ENCODE assay signal across 13 cellular contexts in the genomic region with DNA sequence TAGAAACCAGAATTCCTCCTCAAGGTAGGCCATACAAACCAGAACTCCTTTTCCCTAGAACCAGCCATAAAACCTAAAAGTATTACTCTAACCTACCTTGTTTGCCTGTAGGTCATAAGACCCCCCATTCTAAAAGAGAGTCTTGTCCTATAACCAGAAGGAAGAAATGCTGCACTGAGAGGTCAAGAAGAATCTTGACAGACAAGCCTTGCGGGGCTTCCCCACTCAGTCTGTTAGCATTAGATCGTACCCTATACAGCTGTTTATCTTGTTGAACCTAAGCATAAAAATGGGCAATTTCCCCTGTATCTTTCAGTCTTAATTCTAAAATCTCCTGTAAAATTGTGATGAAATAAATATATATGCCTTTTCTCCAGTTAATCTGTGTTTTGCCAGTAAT. TPM values are rescaled to one million over a fixed set of nuclear protein-coding genes. Genes with fewer than 3 reads are reported as not detected.
DNase-seq lines count a peak whose midpoint lies in the region; ATAC-seq and TF ChIP-seq lines count a peak whose summit lies in the region.
"Had no signal": no experiment of that assay in that cellular context is flagged by ENCODE, and none has a peak within 500 bp of the region (broad histone marks: within the 10 kb centered on the region; RNA-seq: fewer than 3 reads in every experiment).

No MANE protein-coding gene starts in this region.

- no peak for TF ChIP-seq POLR2A in erythroblast (IDR thresholded peaks at IDR 0.05; ENCODE audit: low read length)

- peak overlapping the region; percentile 82 for H3K56ac ChIP-seq in mesendoderm (ENCODE audit: low read length)

- H2BK15ac ChIP-seq in mesendoderm (replicated peaks; ENCODE audit: low read depth): peak overlapping the region; percentile 98

- H3K18ac ChIP-seq in mesendoderm (ENCODE audit: low read length): peak overlapping the region; percentile 60

- H4K8ac ChIP-seq in mesendoderm (ENCODE audit: low read depth, low read length): no peak overlapping the region

- CTCF ChIA-PET in activated CD8-positive, alpha-beta T cell treated with anti-CD3 and anti-CD28 coated beads for 36 hours (lab: Charles Lee): interaction anchor here (1.4 kb wide), 1 partner anchor 9 kb away, joined by 5 read pairs; no protein-coding TSS in a partner anchor

- WGBS in mesendoderm (ENCODE audit: extremely low coverage, insufficient coverage, low lambda C conversion rate): no CpG with 5 or more reads among the region's 2 CpGs

- no peak overlapping the region for H2BK120ac ChIP-seq in mesendoderm (ENCODE audit: low read depth, low read length)

- H3K4ac ChIP-seq in mesendoderm (ENCODE audit: low read depth, low read length): peak overlapping the region; percentile 16

- peak overlapping the region; percentile 43 for H2BK5ac ChIP-seq in mesendoderm (ENCODE audit: low read length)

- no peaks in the 10 kb centered on the region for H3K27me3 ChIP-seq in CD4-positive, CD25-positive, alpha-beta regulatory T cell (ENCODE audit: control insufficient read depth, insufficient read depth, low read length)
- H3K27me3 ChIP-seq in HAP-1 (ENCODE audit: low read depth) (no peaks in the 10 kb centered on the region), mesendoderm (ENCODE audit: insufficient read depth, low read length, poor library complexity) (no peaks in the 10 kb centered on the region)
- H3K27me3 ChIP-seq: esophagus muscularis mucosa had no signal

- H3K27ac ChIP-seq in CD4-positive, CD25-positive, alpha-beta regulatory T cell (ENCODE audit: insufficient read depth, low read length, poor library complexity, severe bottlenecking): no peak overlapping the region
- no peak overlapping the region for H3K27ac ChIP-seq in mesendoderm (ENCODE audit: low read depth, low read length)

- H3K27ac Mint-ChIP-seq in CD4-positive, CD25-positive, alpha-beta regulatory T cell: no peak overlapping the region
- H3K27ac Mint-ChIP-seq in activated CD8-positive, alpha-beta T cell treated with anti-CD3 and anti-CD28 coated beads for 36 hours: peak overlapping the region; percentile 98

- ATAC-seq in CD4-positive, CD25-positive, alpha-beta regulatory T cell (ENCODE audit: low read depth in 2 of 2): no peak
- no peak for ATAC-seq in activated CD8-positive, alpha-beta T cell treated with anti-CD3 and anti-CD28 coated beads for 36 hours
- ATAC-seq in HG03097 (IDR thresholded peaks at IDR 0.05; ENCODE audit: low FRiP score, unreplicated experiment) (no peak), GM19035 (IDR thresholded peaks at IDR 0.05; ENCODE audit: unreplicated experiment) (no peak)

- peaks cover 13 to 42% (median 24%) of the 10 kb centered on the region in 4 donors for H3K4me1 Mint-ChIP-seq in CD4-positive, CD25-positive, alpha-beta regulatory T cell
- H3K4me1 Mint-ChIP-seq in activated CD8-positive, alpha-beta T cell treated with anti-CD3 and anti-CD28 coated beads for 36 hours (ENCODE audit: low read depth): peaks cover 30% of the 10 kb centered on the region

- H2AK5ac ChIP-seq in mesendoderm (ENCODE audit: low read length): no peak overlapping the region

- no peaks in the 10 kb centered on the region for H3K79me2 ChIP-seq in mesendoderm (ENCODE audit: control insufficient read depth, insufficient read depth, low read length)

- no peaks in the 10 kb centered on the region for H3K79me1 ChIP-seq in mesendoderm (ENCODE audit: low read length)

- in situ Hi-C loops in HAP-1 (cut with MboI; ENCODE audit: low sequenced_read_pairs): loop anchor here (5.0 to 10.0 kb wide), 2 partner anchors 160 to 1112 kb away; a partner anchor contains a TSS

- H3K4me1 ChIP-seq in CD4-positive, CD25-positive, alpha-beta regulatory T cell (ENCODE audit: control insufficient read depth, insufficient read depth, low read length, poor library complexity, severe bottlenecking): peaks cover 28% of the 10 kb centered on the region
- H3K4me1 ChIP-seq in HAP-1 (peaks cover 29% of the 10 kb centered on the region), mesendoderm (ENCODE audit: control insufficient read depth, low read depth, low read length) (peaks cover 3% of the 10 kb centered on the region)

- no peaks in the 10 kb centered on the region for H3K27me3 Mint-ChIP-seq in CD4-positive, CD25-positive, alpha-beta regulatory T cell
- peaks cover 2% of the 10 kb centered on the region for H3K27me3 Mint-ChIP-seq in activated CD8-positive, alpha-beta T cell treated with anti-CD3 and anti-CD28 coated beads for 36 hours

- TF ChIP-seq CTCF in activated CD8-positive, alpha-beta T cell treated with anti-CD3 and anti-CD28 coated beads for 36 hours (IDR thresholded peaks at IDR 0.05): no peak

- H3K23ac ChIP-seq in mesendoderm (ENCODE audit: low read length): no peak overlapping the region

- no peaks in the 10 kb centered on the region for H3K36me3 Mint-ChIP-seq in CD4-positive, CD25-positive, alpha-beta regulatory T cell
- peaks cover 6% of the 10 kb centered on the region for H3K36me3 Mint-ChIP-seq in activated CD8-positive, alpha-beta T cell treated with anti-CD3 and anti-CD28 coated beads for 36 hours (ENCODE audit: low read depth)

- DNase-seq in CD4-positive, CD25-positive, alpha-beta regulatory T cell: no peak
- DNase-seq in HAP-1 (ENCODE audit: low spot score in 2 of 2): no peak
- DNase-seq in activated CD8-positive, alpha-beta T cell treated with anti-CD3 and anti-CD28 coated beads for 36 hours: no peak
- DNase-seq in mesendoderm: no peak
- no peak for DNase-seq in Ammon's horn (ENCODE audit: low spot score)
- DNase-seq in erythroblast (lab: John Stamatoyannopoulos, UW): no peak
- DNase-seq: activated effector memory CD4-positive, alpha-beta T cell treated with anti-CD3 and anti-CD28 coated beads, Interleukin-2, amount 50 U/mL, for 16 hours; central memory CD4-positive, alpha-beta T cell; NCI-H2227 treated with DMSO at 0.1 percent for 48 hours; RPMI8226 had no signal

- POLR2A ChIA-PET in activated CD8-positive, alpha-beta T cell treated with anti-CD3 and anti-CD28 coated beads for 36 hours (lab: Charles Lee): interaction anchor here (5.4 to 23.0 kb wide), 4 partner anchors 14 to 123 kb away, joined by 73 to 1376 read pairs (median 220); a partner anchor contains a TSS

- intact Hi-C loops in activated CD8-positive, alpha-beta T cell treated with anti-CD3 and anti-CD28 coated beads for 36 hours (cut with micrococcal nuclease): loop anchor here (5.0 to 10.0 kb wide), 2 partner anchors 162 to 1100 kb away; a partner anchor contains a TSS

- H4K5ac ChIP-seq in mesendoderm (ENCODE audit: low read length): no peak overlapping the region

- no peaks in the 10 kb centered on the region for H3K9me3 Mint-ChIP-seq in CD4-positive, CD25-positive, alpha-beta regulatory T cell
- no peaks in the 10 kb centered on the region for H3K9me3 Mint-ChIP-seq in activated CD8-positive, alpha-beta T cell treated with anti-CD3 and anti-CD28 coated beads for 36 hours

- H3K9me3 ChIP-seq in CD4-positive, CD25-positive, alpha-beta regulatory T cell (ENCODE audit: control insufficient read depth in 2 of 2, low read length in 2 of 2): no peaks in the 10 kb centered on the region
- no peaks in the 10 kb centered on the region for H3K9me3 ChIP-seq in HAP-1
- H3K9me3 ChIP-seq: esophagus muscularis mucosa had no signal

- H3K4me3 Mint-ChIP-seq in CD4-positive, CD25-positive, alpha-beta regulatory T cell: peak overlapping the region; percentile 29 to 96 (median 44)
- peak overlapping the region; percentile 91 for H3K4me3 Mint-ChIP-seq in activated CD8-positive, alpha-beta T cell treated with anti-CD3 and anti-CD28 coated beads for 36 hours

- H3K9ac ChIP-seq in mesendoderm (ENCODE audit: low read length): peak overlapping the region; percentile 78

- peak overlapping the region; percentile 5 for H3K4me3 ChIP-seq in CD4-positive, CD25-positive, alpha-beta regulatory T cell (ENCODE audit: low read depth, low read length)
- H3K4me3 ChIP-seq in HAP-1: peak overlapping the region; percentile 54; the same call in 1 of the 2 replicates
- H3K4me3 ChIP-seq in mesendoderm (ENCODE audit: low read length): no peak overlapping the region

- H3K36me3 ChIP-seq in CD4-positive, CD25-positive, alpha-beta regulatory T cell (ENCODE audit: control insufficient read depth, insufficient read depth, low read length): no peaks in the 10 kb centered on the region
- H3K36me3 ChIP-seq in HAP-1 (replicated peaks): no peaks in the 10 kb centered on the region
- H3K36me3 ChIP-seq in mesendoderm (ENCODE audit: control insufficient read depth, insufficient read depth, low read length): no peaks in the 10 kb centered on the region
- H3K36me3 ChIP-seq: esophagus muscularis mucosa had no signal

- no peak overlapping the region for H3K4me2 ChIP-seq in mesendoderm (ENCODE audit: low read length)

RNA-seq across cellular contexts. Expression of a gene that starts 52.3 kb away (rescaled TPM):
- total RNA-seq in CD4-positive, CD25-positive, alpha-beta regulatory T cell: 2.6 TPM
- 1 to 10 TPM; 1.2 to 2.5 (median 2.4) TPM for polyA plus RNA-seq in CD4-positive, CD25-positive, alpha-beta regulatory T cell
- under 1 TPM; 0.25 to 0.56 TPM for total RNA-seq in activated CD8-positive, alpha-beta T cell treated with anti-CD3 and anti-CD28 coated beads for 36 hours
- 0.28 TPM for polyA plus RNA-seq in mesendoderm (2013, experiment 1 of 2)
- 0.41 TPM for polyA plus RNA-seq in mesendoderm (2013, experiment 2 of 2)
